1 cellular context compared by ENCODE assay signal in the genomic region with DNA sequence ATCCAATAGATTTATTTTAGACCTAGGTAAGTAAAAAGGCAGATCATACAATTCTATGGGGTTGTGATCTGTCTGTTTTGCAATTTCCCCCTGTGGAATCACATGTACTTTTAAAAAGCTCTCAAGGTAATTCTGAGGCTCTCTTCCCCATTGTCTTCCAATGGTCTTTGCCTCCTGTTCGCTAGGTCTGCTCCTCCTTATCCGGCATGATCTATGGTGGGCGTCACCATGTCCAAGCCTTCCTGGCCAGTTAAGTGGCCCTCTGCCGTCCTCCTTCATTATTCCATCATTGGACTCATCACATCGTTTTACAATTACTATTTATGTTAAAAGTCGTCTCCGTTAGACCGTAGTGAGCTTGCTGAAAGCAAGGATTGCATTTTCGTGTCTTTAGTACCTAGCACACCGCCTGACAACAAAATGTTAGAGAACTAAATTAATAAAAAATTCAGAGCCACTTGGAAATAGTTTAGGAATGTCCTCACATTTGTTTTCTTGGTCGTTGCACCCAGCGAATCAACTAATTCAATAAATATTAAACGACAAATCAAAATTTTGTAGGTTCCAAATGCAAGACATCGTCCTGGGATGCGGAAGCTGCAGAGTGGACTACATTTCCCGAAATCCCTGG.
TF ChIP-seq lines count a peak whose summit lies in the region.

No MANE protein-coding gene starts in this region.

TF ChIP-seq in HepG2, 621 proteins besides CTCF, POLR2A, EP300 and RAD21 (continues in another document):
- TF ChIP-seq, protein P1, sequence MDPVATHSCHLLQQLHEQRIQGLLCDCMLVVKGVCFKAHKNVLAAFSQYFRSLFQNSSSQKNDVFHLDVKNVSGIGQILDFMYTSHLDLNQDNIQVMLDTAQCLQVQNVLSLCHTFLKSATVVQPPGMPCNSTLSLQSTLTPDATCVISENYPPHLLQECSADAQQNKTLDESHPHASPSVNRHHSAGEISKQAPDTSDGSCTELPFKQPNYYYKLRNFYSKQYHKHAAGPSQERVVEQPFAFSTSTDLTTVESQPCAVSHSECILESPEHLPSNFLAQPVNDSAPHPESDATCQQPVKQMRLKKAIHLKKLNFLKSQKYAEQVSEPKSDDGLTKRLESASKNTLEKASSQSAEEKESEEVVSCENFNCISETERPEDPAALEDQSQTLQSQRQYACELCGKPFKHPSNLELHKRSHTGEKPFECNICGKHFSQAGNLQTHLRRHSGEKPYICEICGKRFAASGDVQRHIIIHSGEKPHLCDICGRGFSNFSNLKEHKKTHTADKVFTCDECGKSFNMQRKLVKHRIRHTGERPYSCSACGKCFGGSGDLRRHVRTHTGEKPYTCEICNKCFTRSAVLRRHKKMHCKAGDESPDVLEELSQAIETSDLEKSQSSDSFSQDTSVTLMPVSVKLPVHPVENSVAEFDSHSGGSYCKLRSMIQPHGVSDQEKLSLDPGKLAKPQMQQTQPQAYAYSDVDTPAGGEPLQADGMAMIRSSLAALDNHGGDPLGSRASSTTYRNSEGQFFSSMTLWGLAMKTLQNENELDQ (CRISPR knock-in tag; IDR thresholded peaks at IDR 0.05; ENCODE audit: borderline replicate concordance) = no peak
- TF ChIP-seq, protein P2, sequence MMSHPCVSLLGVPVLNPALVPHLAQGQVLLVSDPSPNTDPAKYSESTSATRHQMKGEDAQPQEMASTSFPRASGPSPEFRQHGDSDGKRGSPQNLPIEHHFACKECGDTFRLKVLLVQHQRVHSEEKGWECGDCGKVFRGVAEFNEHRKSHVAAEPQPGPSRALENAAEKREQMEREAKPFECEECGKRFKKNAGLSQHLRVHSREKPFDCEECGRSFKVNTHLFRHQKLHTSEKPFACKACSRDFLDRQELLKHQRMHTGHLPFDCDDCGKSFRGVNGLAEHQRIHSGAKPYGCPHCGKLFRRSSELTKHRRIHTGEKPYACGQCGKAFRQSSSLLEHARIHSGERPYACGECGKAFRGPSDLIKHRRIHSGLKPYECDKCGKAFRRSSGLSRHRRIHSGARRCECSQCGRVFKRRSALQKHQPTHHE (CRISPR knock-in tag; IDR thresholded peaks at IDR 0.05; ENCODE audit: borderline replicate concordance) = no peak
- TF ChIP-seq HMGA1 (CRISPR knock-in tag; conservative IDR thresholded peaks at IDR 0.05) (no peak), ZNF329 (CRISPR knock-in tag; IDR thresholded peaks at IDR 0.05; ENCODE audit: low read depth) (no peak), PITX1 (CRISPR knock-in tag; IDR thresholded peaks at IDR 0.05) (no peak), KLF9 (CRISPR knock-in tag; IDR thresholded peaks at IDR 0.05; ENCODE audit: low read depth) (no peak), ZMAT3 (CRISPR knock-in tag; conservative IDR thresholded peaks at IDR 0.05) (no peak), SALL2 (CRISPR knock-in tag; IDR thresholded peaks at IDR 0.05) (no peak), RFXANK (CRISPR knock-in tag; IDR thresholded peaks at IDR 0.05) (0 out of 2 replicates have a peak, but pooled peaks have one; percentile 38), TBX3 (IDR thresholded peaks at IDR 0.05; ENCODE audit: borderline replicate concordance) (no peak), ZNF746 (CRISPR knock-in tag; IDR thresholded peaks at IDR 0.05) (no peak), KDM2A (CRISPR knock-in tag; IDR thresholded peaks at IDR 0.05; ENCODE audit: borderline replicate concordance, low read depth) (0 out of 2 replicates have a peak, but pooled peaks have one; percentile 11), TEAD3 (CRISPR knock-in tag; optimal IDR thresholded peaks at IDR 0.05; ENCODE audit: borderline replicate concordance) (peak; percentile 71), TARDBP (CRISPR knock-in tag; IDR thresholded peaks at IDR 0.05) (no peak), SRSF1 (optimal IDR thresholded peaks at IDR 0.05; ENCODE audit: low read depth, low read length) (no peak), NR3C1 (CRISPR knock-in tag; IDR thresholded peaks at IDR 0.05) (no peak), ZEB1 (IDR thresholded peaks at IDR 0.05; ENCODE audit: insufficient replicate concordance, low read depth) (no peak), PHB2 (IDR thresholded peaks at IDR 0.05; ENCODE audit: partially characterized antibody) (no peak), SATB2 (CRISPR knock-in tag; IDR thresholded peaks at IDR 0.05) (no peak), NR2F6 (IDR thresholded peaks at IDR 0.05) (no peak), NR2F6 (CRISPR knock-in tag; IDR thresholded peaks at IDR 0.05) (no peak), SMARCE1 (IDR thresholded peaks at IDR 0.05; ENCODE audit: borderline replicate concordance) (no peak), JDP2 (CRISPR knock-in tag; IDR thresholded peaks at IDR 0.05; ENCODE audit: borderline replicate concordance) (no peak), ZNF33A (CRISPR knock-in tag; IDR thresholded peaks at IDR 0.05; ENCODE audit: borderline replicate concordance) (peak; percentile 60; the same call in 1 of the 2 replicates), ELF4 (CRISPR knock-in tag; IDR thresholded peaks at IDR 0.05; ENCODE audit: borderline replicate concordance) (peak; percentile 98), ZSCAN22 (CRISPR knock-in tag; IDR thresholded peaks at IDR 0.05) (no peak), DMAP1 (CRISPR knock-in tag; IDR thresholded peaks at IDR 0.05) (no peak), ZNF839 (CRISPR knock-in tag; IDR thresholded peaks at IDR 0.05; ENCODE audit: borderline replicate concordance) (no peak), ERF (CRISPR knock-in tag; IDR thresholded peaks at IDR 0.05) (no peak), ISL2 (CRISPR knock-in tag; IDR thresholded peaks at IDR 0.05) (no peak), NFIB (CRISPR knock-in tag; IDR thresholded peaks at IDR 0.05; ENCODE audit: borderline replicate concordance) (no peak), HMG20B (CRISPR knock-in tag; conservative IDR thresholded peaks at IDR 0.05) (no peak), THAP11 (CRISPR knock-in tag; IDR thresholded peaks at IDR 0.05) (peak; percentile 99), TP53 (CRISPR knock-in tag; conservative IDR thresholded peaks at IDR 0.05) (no peak)
- TF ChIP-seq, protein P3, sequence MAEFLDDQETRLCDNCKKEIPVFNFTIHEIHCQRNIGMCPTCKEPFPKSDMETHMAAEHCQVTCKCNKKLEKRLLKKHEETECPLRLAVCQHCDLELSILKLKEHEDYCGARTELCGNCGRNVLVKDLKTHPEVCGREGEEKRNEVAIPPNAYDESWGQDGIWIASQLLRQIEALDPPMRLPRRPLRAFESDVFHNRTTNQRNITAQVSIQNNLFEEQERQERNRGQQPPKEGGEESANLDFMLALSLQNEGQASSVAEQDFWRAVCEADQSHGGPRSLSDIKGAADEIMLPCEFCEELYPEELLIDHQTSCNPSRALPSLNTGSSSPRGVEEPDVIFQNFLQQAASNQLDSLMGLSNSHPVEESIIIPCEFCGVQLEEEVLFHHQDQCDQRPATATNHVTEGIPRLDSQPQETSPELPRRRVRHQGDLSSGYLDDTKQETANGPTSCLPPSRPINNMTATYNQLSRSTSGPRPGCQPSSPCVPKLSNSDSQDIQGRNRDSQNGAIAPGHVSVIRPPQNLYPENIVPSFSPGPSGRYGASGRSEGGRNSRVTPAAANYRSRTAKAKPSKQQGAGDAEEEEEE (CRISPR knock-in tag; IDR thresholded peaks at IDR 0.05; ENCODE audit: borderline replicate concordance) = no peak
- TF ChIP-seq, protein P4, sequence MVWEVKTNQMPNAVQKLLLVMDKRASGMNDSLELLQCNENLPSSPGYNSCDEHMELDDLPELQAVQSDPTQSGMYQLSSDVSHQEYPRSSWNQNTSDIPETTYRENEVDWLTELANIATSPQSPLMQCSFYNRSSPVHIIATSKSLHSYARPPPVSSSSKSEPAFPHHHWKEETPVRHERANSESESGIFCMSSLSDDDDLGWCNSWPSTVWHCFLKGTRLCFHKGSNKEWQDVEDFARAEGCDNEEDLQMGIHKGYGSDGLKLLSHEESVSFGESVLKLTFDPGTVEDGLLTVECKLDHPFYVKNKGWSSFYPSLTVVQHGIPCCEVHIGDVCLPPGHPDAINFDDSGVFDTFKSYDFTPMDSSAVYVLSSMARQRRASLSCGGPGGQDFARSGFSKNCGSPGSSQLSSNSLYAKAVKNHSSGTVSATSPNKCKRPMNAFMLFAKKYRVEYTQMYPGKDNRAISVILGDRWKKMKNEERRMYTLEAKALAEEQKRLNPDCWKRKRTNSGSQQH (CRISPR knock-in tag; IDR thresholded peaks at IDR 0.05; ENCODE audit: low read depth) = 0 out of 2 replicates have a peak, but pooled peaks have one; percentile 27
- TF ChIP-seq, protein P5, sequence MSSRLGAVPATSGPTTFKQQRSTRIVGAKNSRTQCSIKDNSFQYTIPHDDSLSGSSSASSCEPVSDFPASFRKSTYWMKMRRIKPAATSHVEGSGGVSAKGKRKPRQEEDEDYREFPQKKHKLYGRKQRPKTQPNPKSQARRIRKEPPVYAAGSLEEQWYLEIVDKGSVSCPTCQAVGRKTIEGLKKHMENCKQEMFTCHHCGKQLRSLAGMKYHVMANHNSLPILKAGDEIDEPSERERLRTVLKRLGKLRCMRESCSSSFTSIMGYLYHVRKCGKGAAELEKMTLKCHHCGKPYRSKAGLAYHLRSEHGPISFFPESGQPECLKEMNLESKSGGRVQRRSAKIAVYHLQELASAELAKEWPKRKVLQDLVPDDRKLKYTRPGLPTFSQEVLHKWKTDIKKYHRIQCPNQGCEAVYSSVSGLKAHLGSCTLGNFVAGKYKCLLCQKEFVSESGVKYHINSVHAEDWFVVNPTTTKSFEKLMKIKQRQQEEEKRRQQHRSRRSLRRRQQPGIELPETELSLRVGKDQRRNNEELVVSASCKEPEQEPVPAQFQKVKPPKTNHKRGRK (CRISPR knock-in tag; IDR thresholded peaks at IDR 0.05) = no peak
- TF ChIP-seq, protein P6, sequence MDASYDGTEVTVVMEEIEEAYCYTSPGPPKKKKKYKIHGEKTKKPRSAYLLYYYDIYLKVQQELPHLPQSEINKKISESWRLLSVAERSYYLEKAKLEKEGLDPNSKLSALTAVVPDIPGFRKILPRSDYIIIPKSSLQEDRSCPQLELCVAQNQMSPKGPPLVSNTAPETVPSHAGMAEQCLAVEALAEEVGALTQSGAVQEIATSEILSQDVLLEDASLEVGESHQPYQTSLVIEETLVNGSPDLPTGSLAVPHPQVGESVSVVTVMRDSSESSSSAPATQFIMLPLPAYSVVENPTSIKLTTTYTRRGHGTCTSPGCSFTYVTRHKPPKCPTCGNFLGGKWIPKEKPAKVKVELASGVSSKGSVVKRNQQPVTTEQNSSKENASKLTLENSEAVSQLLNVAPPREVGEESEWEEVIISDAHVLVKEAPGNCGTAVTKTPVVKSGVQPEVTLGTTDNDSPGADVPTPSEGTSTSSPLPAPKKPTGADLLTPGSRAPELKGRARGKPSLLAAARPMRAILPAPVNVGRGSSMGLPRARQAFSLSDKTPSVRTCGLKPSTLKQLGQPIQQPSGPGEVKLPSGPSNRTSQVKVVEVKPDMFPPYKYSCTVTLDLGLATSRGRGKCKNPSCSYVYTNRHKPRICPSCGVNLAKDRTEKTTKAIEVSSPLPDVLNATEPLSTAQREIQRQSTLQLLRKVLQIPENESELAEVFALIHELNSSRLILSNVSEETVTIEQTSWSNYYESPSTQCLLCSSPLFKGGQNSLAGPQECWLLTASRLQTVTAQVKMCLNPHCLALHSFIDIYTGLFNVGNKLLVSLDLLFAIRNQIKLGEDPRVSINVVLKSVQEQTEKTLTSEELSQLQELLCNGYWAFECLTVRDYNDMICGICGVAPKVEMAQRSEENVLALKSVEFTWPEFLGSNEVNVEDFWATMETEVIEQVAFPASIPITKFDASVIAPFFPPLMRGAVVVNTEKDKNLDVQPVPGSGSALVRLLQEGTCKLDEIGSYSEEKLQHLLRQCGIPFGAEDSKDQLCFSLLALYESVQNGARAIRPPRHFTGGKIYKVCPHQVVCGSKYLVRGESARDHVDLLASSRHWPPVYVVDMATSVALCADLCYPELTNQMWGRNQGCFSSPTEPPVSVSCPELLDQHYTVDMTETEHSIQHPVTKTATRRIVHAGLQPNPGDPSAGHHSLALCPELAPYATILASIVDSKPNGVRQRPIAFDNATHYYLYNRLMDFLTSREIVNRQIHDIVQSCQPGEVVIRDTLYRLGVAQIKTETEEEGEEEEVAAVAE (CRISPR knock-in tag; IDR thresholded peaks at IDR 0.05; ENCODE audit: borderline replicate concordance) = 0 out of 2 replicates have a peak, but pooled peaks have one; percentile 41
- TF ChIP-seq, protein P7, sequence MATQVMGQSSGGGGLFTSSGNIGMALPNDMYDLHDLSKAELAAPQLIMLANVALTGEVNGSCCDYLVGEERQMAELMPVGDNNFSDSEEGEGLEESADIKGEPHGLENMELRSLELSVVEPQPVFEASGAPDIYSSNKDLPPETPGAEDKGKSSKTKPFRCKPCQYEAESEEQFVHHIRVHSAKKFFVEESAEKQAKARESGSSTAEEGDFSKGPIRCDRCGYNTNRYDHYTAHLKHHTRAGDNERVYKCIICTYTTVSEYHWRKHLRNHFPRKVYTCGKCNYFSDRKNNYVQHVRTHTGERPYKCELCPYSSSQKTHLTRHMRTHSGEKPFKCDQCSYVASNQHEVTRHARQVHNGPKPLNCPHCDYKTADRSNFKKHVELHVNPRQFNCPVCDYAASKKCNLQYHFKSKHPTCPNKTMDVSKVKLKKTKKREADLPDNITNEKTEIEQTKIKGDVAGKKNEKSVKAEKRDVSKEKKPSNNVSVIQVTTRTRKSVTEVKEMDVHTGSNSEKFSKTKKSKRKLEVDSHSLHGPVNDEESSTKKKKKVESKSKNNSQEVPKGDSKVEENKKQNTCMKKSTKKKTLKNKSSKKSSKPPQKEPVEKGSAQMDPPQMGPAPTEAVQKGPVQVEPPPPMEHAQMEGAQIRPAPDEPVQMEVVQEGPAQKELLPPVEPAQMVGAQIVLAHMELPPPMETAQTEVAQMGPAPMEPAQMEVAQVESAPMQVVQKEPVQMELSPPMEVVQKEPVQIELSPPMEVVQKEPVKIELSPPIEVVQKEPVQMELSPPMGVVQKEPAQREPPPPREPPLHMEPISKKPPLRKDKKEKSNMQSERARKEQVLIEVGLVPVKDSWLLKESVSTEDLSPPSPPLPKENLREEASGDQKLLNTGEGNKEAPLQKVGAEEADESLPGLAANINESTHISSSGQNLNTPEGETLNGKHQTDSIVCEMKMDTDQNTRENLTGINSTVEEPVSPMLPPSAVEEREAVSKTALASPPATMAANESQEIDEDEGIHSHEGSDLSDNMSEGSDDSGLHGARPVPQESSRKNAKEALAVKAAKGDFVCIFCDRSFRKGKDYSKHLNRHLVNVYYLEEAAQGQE (IDR thresholded peaks at IDR 0.05; ENCODE audit: borderline replicate concordance in 1 of 2, low read depth in 1 of 2, low read length in 2 of 2) = no peak
- TF ChIP-seq, protein P8, sequence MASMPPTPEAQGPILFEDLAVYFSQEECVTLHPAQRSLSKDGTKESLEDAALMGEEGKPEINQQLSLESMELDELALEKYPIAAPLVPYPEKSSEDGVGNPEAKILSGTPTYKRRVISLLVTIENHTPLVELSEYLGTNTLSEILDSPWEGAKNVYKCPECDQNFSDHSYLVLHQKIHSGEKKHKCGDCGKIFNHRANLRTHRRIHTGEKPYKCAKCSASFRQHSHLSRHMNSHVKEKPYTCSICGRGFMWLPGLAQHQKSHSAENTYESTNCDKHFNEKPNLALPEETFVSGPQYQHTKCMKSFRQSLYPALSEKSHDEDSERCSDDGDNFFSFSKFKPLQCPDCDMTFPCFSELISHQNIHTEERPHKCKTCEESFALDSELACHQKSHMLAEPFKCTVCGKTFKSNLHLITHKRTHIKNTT (CRISPR knock-in tag; IDR thresholded peaks at IDR 0.05) = no peak
- TF ChIP-seq, protein P9, sequence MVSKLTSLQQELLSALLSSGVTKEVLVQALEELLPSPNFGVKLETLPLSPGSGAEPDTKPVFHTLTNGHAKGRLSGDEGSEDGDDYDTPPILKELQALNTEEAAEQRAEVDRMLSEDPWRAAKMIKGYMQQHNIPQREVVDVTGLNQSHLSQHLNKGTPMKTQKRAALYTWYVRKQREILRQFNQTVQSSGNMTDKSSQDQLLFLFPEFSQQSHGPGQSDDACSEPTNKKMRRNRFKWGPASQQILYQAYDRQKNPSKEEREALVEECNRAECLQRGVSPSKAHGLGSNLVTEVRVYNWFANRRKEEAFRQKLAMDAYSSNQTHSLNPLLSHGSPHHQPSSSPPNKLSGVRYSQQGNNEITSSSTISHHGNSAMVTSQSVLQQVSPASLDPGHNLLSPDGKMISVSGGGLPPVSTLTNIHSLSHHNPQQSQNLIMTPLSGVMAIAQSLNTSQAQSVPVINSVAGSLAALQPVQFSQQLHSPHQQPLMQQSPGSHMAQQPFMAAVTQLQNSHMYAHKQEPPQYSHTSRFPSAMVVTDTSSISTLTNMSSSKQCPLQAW (CRISPR knock-in tag; IDR thresholded peaks at IDR 0.05) = no peak
